1 cellular context compared by ENCODE assay signal in the genomic region with DNA sequence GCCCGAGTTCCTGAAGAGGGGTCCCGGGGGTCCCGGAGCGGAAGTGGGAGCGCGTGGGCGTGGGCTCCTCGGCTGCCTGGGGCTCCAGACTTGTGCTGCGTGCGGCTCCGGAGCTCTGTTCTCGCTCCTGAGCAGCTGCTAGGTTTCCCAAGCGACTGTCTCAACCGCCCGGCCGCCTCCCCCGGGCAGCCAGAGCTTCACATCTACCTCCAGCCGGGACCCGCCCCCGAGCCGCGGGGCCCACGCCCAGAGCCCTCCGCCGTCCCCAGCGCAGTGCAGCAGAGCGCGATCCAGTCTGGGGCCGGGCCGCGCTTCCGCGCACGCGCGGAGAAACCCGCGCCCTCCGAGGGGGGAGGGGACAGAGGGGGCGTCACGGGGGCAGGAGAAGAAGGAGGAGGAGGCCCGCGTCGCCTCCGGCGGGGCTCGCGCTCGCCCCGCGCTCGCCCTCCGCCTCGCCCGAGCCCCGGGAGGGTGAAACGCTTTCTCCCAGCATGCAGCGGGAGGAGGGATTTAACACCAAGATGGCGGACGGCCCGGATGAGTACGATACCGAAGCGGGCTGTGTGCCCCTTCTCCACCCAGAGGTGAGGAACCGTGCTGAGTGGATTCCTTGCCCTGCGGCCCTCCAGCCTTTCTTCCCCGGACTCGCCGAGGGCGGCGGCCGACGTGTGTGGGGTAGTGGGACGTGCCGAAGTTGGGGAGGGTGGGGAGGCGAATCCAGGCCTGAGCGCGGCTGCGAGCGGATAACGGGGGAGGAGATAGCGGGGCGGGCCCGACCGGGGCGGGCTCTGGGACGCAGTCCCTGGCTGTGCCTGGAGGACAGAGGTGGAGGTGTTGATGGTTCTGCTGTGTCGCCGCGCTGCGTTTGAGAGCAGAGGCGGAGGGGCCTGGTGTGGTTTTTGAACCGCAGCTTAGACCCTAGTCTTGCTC.
TF ChIP-seq lines count a peak whose summit lies in the region.

A gene with protein sequence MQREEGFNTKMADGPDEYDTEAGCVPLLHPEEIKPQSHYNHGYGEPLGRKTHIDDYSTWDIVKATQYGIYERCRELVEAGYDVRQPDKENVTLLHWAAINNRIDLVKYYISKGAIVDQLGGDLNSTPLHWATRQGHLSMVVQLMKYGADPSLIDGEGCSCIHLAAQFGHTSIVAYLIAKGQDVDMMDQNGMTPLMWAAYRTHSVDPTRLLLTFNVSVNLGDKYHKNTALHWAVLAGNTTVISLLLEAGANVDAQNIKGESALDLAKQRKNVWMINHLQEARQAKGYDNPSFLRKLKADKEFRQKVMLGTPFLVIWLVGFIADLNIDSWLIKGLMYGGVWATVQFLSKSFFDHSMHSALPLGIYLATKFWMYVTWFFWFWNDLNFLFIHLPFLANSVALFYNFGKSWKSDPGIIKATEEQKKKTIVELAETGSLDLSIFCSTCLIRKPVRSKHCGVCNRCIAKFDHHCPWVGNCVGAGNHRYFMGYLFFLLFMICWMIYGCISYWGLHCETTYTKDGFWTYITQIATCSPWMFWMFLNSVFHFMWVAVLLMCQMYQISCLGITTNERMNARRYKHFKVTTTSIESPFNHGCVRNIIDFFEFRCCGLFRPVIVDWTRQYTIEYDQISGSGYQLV (plus strand): TSS at position 370 of the 930 bp plus-strand sequence. CDS start 122 bp downstream, at position 492.

TF ChIP-seq in HepG2, 621 proteins besides CTCF, POLR2A, EP300 and RAD21 (continued from another document and continues in another):
- TF ChIP-seq, protein P1, sequence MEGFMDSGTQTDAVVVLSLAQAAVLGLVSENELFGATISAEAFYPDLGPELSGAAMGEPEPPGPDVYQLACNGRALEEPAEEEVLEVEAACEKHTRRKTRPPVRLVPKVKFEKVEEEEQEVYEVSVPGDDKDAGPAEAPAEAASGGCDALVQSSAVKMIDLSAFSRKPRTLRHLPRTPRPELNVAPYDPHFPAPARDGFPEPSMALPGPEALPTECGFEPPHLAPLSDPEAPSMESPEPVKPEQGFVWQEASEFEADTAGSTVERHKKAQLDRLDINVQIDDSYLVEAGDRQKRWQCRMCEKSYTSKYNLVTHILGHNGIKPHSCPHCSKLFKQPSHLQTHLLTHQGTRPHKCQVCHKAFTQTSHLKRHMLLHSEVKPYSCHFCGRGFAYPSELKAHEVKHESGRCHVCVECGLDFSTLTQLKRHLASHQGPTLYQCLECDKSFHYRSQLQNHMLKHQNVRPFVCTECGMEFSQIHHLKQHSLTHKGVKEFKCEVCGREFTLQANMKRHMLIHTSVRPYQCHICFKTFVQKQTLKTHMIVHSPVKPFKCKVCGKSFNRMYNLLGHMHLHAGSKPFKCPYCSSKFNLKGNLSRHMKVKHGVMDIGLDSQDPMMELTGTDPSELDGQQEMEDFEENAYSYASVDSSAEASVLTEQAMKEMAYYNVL (CRISPR knock-in tag; IDR thresholded peaks at IDR 0.05; ENCODE audit: borderline replicate concordance), result no peak; the same call in 1 of the 2 replicates
- peak; percentile 45; the same call in 1 of the 2 replicates for TF ChIP-seq ZNF30 (CRISPR knock-in tag; IDR thresholded peaks at IDR 0.05)
- TF ChIP-seq ZFP36L2 (CRISPR knock-in tag; IDR thresholded peaks at IDR 0.05), result no peak
- TF ChIP-seq ISX (CRISPR knock-in tag; conservative IDR thresholded peaks at IDR 0.05), result no peak
- TF ChIP-seq, protein P2, sequence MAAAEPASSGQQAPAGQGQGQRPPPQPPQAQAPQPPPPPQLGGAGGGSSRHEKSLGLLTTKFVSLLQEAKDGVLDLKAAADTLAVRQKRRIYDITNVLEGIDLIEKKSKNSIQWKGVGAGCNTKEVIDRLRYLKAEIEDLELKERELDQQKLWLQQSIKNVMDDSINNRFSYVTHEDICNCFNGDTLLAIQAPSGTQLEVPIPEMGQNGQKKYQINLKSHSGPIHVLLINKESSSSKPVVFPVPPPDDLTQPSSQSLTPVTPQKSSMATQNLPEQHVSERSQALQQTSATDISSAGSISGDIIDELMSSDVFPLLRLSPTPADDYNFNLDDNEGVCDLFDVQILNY (CRISPR knock-in tag; conservative IDR thresholded peaks at IDR 0.05), result no peak
- TF ChIP-seq, protein P3, sequence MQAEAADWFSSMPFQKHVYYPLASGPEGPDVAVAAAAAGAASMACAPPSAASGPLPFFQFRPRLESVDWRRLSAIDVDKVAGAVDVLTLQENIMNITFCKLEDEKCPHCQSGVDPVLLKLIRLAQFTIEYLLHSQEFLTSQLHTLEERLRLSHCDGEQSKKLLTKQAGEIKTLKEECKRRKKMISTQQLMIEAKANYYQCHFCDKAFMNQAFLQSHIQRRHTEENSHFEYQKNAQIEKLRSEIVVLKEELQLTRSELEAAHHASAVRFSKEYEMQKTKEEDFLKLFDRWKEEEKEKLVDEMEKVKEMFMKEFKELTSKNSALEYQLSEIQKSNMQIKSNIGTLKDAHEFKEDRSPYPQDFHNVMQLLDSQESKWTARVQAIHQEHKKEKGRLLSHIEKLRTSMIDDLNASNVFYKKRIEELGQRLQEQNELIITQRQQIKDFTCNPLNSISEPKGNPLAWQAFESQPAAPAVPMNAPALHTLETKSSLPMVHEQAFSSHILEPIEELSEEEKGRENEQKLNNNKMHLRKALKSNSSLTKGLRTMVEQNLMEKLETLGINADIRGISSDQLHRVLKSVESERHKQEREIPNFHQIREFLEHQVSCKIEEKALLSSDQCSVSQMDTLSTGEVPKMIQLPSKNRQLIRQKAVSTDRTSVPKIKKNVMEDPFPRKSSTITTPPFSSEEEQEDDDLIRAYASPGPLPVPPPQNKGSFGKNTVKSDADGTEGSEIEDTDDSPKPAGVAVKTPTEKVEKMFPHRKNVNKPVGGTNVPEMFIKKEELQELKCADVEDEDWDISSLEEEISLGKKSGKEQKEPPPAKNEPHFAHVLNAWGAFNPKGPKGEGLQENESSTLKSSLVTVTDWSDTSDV (CRISPR knock-in tag; IDR thresholded peaks at IDR 0.05), result 0 out of 2 replicates have a peak, but pooled peaks have one; percentile 11
- no peak for TF ChIP-seq CENPX (CRISPR knock-in tag; IDR thresholded peaks at IDR 0.05)
- TF ChIP-seq, protein P4, sequence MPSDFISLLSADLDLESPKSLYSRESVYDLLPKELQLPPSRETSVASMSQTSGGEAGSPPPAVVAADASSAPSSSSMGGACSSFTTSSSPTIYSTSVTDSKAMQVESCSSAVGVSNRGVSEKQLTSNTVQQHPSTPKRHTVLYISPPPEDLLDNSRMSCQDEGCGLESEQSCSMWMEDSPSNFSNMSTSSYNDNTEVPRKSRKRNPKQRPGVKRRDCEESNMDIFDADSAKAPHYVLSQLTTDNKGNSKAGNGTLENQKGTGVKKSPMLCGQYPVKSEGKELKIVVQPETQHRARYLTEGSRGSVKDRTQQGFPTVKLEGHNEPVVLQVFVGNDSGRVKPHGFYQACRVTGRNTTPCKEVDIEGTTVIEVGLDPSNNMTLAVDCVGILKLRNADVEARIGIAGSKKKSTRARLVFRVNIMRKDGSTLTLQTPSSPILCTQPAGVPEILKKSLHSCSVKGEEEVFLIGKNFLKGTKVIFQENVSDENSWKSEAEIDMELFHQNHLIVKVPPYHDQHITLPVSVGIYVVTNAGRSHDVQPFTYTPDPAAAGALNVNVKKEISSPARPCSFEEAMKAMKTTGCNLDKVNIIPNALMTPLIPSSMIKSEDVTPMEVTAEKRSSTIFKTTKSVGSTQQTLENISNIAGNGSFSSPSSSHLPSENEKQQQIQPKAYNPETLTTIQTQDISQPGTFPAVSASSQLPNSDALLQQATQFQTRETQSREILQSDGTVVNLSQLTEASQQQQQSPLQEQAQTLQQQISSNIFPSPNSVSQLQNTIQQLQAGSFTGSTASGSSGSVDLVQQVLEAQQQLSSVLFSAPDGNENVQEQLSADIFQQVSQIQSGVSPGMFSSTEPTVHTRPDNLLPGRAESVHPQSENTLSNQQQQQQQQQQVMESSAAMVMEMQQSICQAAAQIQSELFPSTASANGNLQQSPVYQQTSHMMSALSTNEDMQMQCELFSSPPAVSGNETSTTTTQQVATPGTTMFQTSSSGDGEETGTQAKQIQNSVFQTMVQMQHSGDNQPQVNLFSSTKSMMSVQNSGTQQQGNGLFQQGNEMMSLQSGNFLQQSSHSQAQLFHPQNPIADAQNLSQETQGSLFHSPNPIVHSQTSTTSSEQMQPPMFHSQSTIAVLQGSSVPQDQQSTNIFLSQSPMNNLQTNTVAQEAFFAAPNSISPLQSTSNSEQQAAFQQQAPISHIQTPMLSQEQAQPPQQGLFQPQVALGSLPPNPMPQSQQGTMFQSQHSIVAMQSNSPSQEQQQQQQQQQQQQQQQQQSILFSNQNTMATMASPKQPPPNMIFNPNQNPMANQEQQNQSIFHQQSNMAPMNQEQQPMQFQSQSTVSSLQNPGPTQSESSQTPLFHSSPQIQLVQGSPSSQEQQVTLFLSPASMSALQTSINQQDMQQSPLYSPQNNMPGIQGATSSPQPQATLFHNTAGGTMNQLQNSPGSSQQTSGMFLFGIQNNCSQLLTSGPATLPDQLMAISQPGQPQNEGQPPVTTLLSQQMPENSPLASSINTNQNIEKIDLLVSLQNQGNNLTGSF (CRISPR knock-in tag; IDR thresholded peaks at IDR 0.05), result peak; percentile 7
- TF ChIP-seq ZNF343 (CRISPR knock-in tag; IDR thresholded peaks at IDR 0.05), result peak; percentile 71; the same call in 1 of the 2 replicates
- TF ChIP-seq MEF2D (CRISPR knock-in tag; IDR thresholded peaks at IDR 0.05), result peak; percentile 63; the same call in 1 of the 2 replicates
- TF ChIP-seq, protein P5, sequence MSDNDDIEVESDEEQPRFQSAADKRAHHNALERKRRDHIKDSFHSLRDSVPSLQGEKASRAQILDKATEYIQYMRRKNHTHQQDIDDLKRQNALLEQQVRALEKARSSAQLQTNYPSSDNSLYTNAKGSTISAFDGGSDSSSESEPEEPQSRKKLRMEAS (IDR thresholded peaks at IDR 0.05), result peak; percentile 69
- TF ChIP-seq PAWR (CRISPR knock-in tag; IDR thresholded peaks at IDR 0.05; ENCODE audit: borderline replicate concordance), result no peak; the same call in 1 of the 2 replicates
- TF ChIP-seq ARNT2 (CRISPR knock-in tag; IDR thresholded peaks at IDR 0.05; ENCODE audit: low read depth), result no peak
- no peak for TF ChIP-seq FOXA1 (IDR thresholded peaks at IDR 0.05)
- TF ChIP-seq FOXA1 (CRISPR knock-in tag; IDR thresholded peaks at IDR 0.05), result no peak
- TF ChIP-seq, protein P6, sequence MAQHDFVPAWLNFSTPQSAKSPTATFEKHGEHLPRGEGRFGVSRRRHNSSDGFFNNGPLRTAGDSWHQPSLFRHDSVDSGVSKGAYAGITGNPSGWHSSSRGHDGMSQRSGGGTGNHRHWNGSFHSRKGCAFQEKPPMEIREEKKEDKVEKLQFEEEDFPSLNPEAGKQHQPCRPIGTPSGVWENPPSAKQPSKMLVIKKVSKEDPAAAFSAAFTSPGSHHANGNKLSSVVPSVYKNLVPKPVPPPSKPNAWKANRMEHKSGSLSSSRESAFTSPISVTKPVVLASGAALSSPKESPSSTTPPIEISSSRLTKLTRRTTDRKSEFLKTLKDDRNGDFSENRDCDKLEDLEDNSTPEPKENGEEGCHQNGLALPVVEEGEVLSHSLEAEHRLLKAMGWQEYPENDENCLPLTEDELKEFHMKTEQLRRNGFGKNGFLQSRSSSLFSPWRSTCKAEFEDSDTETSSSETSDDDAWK (CRISPR knock-in tag; IDR thresholded peaks at IDR 0.05), result no peak
- TF ChIP-seq, protein P7, sequence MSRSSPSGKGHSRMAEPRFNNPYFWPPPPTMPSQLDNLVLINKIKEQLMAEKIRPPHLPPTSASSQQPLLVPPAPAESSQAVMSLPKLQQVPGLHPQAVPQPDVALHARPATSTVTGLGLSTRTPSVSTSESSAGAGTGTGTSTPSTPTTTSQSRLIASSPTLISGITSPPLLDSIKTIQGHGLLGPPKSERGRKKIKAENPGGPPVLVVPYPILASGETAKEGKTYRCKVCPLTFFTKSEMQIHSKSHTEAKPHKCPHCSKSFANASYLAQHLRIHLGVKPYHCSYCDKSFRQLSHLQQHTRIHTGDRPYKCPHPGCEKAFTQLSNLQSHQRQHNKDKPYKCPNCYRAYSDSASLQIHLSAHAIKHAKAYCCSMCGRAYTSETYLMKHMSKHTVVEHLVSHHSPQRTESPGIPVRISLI (CRISPR knock-in tag; IDR thresholded peaks at IDR 0.05; ENCODE audit: borderline replicate concordance), result no peak
- TF ChIP-seq, protein P8, sequence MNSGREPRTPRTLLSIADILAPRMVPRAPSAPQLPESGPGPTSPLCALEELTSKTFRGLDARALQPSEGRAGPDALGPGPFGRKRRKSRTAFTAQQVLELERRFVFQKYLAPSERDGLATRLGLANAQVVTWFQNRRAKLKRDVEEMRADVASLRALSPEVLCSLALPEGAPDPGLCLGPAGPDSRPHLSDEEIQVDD (CRISPR knock-in tag; IDR thresholded peaks at IDR 0.05; ENCODE audit: borderline replicate concordance), result no peak
- no peak for TF ChIP-seq NCOA2 (CRISPR knock-in tag; IDR thresholded peaks at IDR 0.05)
- no peak for TF ChIP-seq GTF3A (CRISPR knock-in tag; conservative IDR thresholded peaks at IDR 0.05)
- no peak for TF ChIP-seq TCF7L2 (IDR thresholded peaks at IDR 0.05; ENCODE audit: low read depth, low read length)
- TF ChIP-seq, protein P9, sequence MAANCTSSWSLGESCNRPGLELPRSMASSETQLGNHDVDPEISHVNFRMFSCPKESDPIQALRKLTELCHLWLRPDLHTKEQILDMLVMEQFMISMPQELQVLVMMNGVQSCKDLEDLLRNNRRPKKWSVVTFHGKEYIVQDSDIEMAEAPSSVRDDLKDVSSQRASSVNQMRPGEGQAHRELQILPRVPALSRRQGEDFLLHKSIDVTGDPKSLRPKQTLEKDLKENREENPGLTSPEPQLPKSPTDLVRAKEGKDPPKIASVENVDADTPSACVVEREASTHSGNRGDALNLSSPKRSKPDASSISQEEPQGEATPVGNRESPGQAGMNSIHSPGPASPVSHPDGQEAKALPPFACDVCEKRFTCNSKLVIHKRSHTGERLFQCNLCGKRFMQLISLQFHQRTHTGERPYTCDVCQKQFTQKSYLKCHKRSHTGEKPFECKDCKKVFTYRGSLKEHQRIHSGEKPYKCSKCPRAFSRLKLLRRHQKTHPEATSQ (CRISPR knock-in tag; IDR thresholded peaks at IDR 0.05; ENCODE audit: borderline replicate concordance), result peak; percentile 78
- TF ChIP-seq TAF1 (CRISPR knock-in tag; IDR thresholded peaks at IDR 0.05), result peak; percentile 97
- TF ChIP-seq SALL1 (CRISPR knock-in tag; IDR thresholded peaks at IDR 0.05), result peak; percentile 80
- peak; percentile 71; the same call in 1 of the 2 replicates for TF ChIP-seq ZFP82 (CRISPR knock-in tag; IDR thresholded peaks at IDR 0.05; ENCODE audit: borderline replicate concordance)
- no peak for TF ChIP-seq SSRP1 (CRISPR knock-in tag; IDR thresholded peaks at IDR 0.05)
- no peak for TF ChIP-seq ZNF670 (CRISPR knock-in tag; IDR thresholded peaks at IDR 0.05; ENCODE audit: borderline replicate concordance)
- no peak for TF ChIP-seq PPARG (CRISPR knock-in tag; conservative IDR thresholded peaks at IDR 0.05)
- no peak for TF ChIP-seq ZNF256 (CRISPR knock-in tag; conservative IDR thresholded peaks at IDR 0.05)
- TF ChIP-seq, protein P10, sequence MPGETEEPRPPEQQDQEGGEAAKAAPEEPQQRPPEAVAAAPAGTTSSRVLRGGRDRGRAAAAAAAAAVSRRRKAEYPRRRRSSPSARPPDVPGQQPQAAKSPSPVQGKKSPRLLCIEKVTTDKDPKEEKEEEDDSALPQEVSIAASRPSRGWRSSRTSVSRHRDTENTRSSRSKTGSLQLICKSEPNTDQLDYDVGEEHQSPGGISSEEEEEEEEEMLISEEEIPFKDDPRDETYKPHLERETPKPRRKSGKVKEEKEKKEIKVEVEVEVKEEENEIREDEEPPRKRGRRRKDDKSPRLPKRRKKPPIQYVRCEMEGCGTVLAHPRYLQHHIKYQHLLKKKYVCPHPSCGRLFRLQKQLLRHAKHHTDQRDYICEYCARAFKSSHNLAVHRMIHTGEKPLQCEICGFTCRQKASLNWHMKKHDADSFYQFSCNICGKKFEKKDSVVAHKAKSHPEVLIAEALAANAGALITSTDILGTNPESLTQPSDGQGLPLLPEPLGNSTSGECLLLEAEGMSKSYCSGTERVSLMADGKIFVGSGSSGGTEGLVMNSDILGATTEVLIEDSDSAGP (CRISPR knock-in tag; IDR thresholded peaks at IDR 0.05; ENCODE audit: borderline replicate concordance), result peak; percentile 65; the same call in 1 of the 2 replicates
